ENCODE assay signal across 15 cellular contexts in genomic region chr20:53957421-53958172, GRCh38.
DNase-seq lines count a peak whose midpoint lies in the region; ATAC-seq and TF ChIP-seq lines count a peak whose summit lies in the region.
"Had no signal": no experiment of that assay in that cellular context is flagged by ENCODE, and none has a peak within 500 bp of the region (broad histone marks: within the 10 kb centered on the region; RNA-seq: fewer than 3 reads in every experiment).

No MANE protein-coding gene starts in this region.

- TF ChIP-seq CTCF in cardiac fibroblast (IDR thresholded peaks at IDR 0.05; ENCODE audit: low read depth, low read length) (peak; percentile 21), nephron (IDR thresholded peaks at IDR 0.05; ENCODE audit: unreplicated experiment in 3 of 3) (peak in 2 of 3 experiments; percentile 22 to 30)

- H3K4me1 Mint-ChIP-seq in nephron: peaks cover 55% of the 10 kb centered on the region
- peaks cover 0 to 4% (median 0%) of the 10 kb centered on the region in 3 donors for H3K4me1 Mint-ChIP-seq in CD8-positive, alpha-beta memory T cell

- peaks cover 3% of the 10 kb centered on the region for H3K36me3 Mint-ChIP-seq in nephron (ENCODE audit: low read depth)
- H3K36me3 Mint-ChIP-seq in CD8-positive, alpha-beta memory T cell: peaks cover 1 to 17% (median 3%) of the 10 kb centered on the region in 3 donors

- no peaks in the 10 kb centered on the region for H3K36me3 ChIP-seq in CD8-positive, alpha-beta memory T cell (ENCODE audit: insufficient read depth, low read length)
- H3K36me3 ChIP-seq: esophagus muscularis mucosa, thyroid gland had no signal

- CTCF ChIA-PET in CD8-positive, alpha-beta memory T cell (lab: Charles Lee): interaction anchor here (1.0 to 1.1 kb wide), 2 partner anchors 12 to 382 kb away, joined by 3 read pairs; no protein-coding TSS in a partner anchor

- ATAC-seq in GM18861 (IDR thresholded peaks at IDR 0.05; ENCODE audit: unreplicated experiment): no peak

- peaks cover 6% of the 10 kb centered on the region for H3K9me3 Mint-ChIP-seq in nephron
- H3K9me3 Mint-ChIP-seq in CD8-positive, alpha-beta memory T cell: peaks cover 0 to 8% (median 7%) of the 10 kb centered on the region in 5 donors

- peak overlapping the region; percentile 22 to 69 (median 44) for H3K27ac Mint-ChIP-seq in nephron
- H3K27ac Mint-ChIP-seq in CD8-positive, alpha-beta memory T cell: no peak overlapping the region
- H3K27ac Mint-ChIP-seq: activated T-helper 1 cell treated with anti-CD3 and anti-CD28 coated beads, Interleukin-12 subunit alpha, Interleukin-12 subunit beta, Interleukin-2, Interleukin-4 antibody, amounts not matched to agents 30 ng/mL and 10 ng/mL and 1 ng/mL, durations not matched to agents 14 hours and 24 hours and 36 hours had no signal

- H3K4me3 ChIP-seq in cardiac fibroblast (replicated peaks in 1 of 2; ENCODE audit: low read depth in 2 of 2, low read length in 2 of 2): no peak overlapping the region
- H3K4me3 ChIP-seq in CD8-positive, alpha-beta memory T cell (ENCODE audit: low read length): no peak overlapping the region
- H3K4me3 ChIP-seq: esophagus muscularis mucosa, thyroid gland had no signal

- no peaks in the 10 kb centered on the region for H3K27me3 ChIP-seq in CD8-positive, alpha-beta memory T cell (ENCODE audit: insufficient read depth, low read length, poor library complexity, severe bottlenecking)
- H3K27me3 ChIP-seq: thyroid gland had no signal

- no peaks in the 10 kb centered on the region for H3K9me3 ChIP-seq in CD8-positive, alpha-beta memory T cell (ENCODE audit: low read length)
- H3K9me3 ChIP-seq: thyroid gland had no signal

- H3K27ac ChIP-seq in CD8-positive, alpha-beta memory T cell (ENCODE audit: low read depth, low read length): no peak overlapping the region
- H3K27ac ChIP-seq: esophagus muscularis mucosa, thyroid gland had no signal

- POLR2A ChIA-PET in CD8-positive, alpha-beta memory T cell (lab: Charles Lee): no interaction called here

- H3K4me3 Mint-ChIP-seq in nephron: no peak overlapping the region
- H3K4me3 Mint-ChIP-seq in CD8-positive, alpha-beta memory T cell: no peak overlapping the region
- H3K4me3 Mint-ChIP-seq: activated T-helper 1 cell treated with anti-CD3 and anti-CD28 coated beads, Interleukin-12 subunit alpha, Interleukin-12 subunit beta, Interleukin-2, Interleukin-4 antibody, amounts not matched to agents 30 ng/mL and 10 ng/mL and 1 ng/mL, durations not matched to agents 14 hours and 24 hours and 36 hours had no signal

- peak; percentile 34 for DNase-seq in GM03348 (ENCODE audit: low spot score)
- peak; percentile 63 for DNase-seq in LHCN-M2 (ENCODE audit: low read depth)
- peak; percentile 53 to 54 for DNase-seq in cardiac fibroblast (ENCODE audit: low read depth in 2 of 2)
- DNase-seq in NCI-H1694 treated with DMSO at 0.1 percent for 48 hours (lab: John Stamatoyannopoulos, UW): no peak
- DNase-seq in CD8-positive, alpha-beta memory T cell: no peak
- DNase-seq: activated CD4-positive, CD25-positive, alpha-beta regulatory T cell treated with anti-CD3 and anti-CD28 coated beads, Interleukin-2, amount 50 U/mL, for 72 hours; caudate nucleus; islet precursor cell; Karpas-422; NCI-H446; thyroid gland had no signal

- no peaks in the 10 kb centered on the region for H3K27me3 Mint-ChIP-seq in nephron (ENCODE audit: low read depth)
- peaks cover 0 to 25% of the 10 kb centered on the region in 2 donors for H3K27me3 Mint-ChIP-seq in CD8-positive, alpha-beta memory T cell

- no peaks in the 10 kb centered on the region for H3K4me1 ChIP-seq in CD8-positive, alpha-beta memory T cell (ENCODE audit: insufficient read depth, low read length)
- H3K4me1 ChIP-seq: thyroid gland had no signal

Comparison
In these comparisons a context has a peak if more than half of its experiments do, and no peak if none do; other contexts are left out.
1. DNase-seq: peak in GM03348 (single experiment), LHCN-M2 (single experiment) and cardiac fibroblast (2 of 2); none in NCI-H1694 treated with DMSO at 0.1 percent for 48 hours (single experiment) and CD8-positive, alpha-beta memory T cell (0 of 5).
2. H3K27ac Mint-ChIP-seq: peak in nephron (3 of 3); none in CD8-positive, alpha-beta memory T cell (0 of 8).